ENCODE assay signal across 15 cellular contexts in the genomic region with DNA sequence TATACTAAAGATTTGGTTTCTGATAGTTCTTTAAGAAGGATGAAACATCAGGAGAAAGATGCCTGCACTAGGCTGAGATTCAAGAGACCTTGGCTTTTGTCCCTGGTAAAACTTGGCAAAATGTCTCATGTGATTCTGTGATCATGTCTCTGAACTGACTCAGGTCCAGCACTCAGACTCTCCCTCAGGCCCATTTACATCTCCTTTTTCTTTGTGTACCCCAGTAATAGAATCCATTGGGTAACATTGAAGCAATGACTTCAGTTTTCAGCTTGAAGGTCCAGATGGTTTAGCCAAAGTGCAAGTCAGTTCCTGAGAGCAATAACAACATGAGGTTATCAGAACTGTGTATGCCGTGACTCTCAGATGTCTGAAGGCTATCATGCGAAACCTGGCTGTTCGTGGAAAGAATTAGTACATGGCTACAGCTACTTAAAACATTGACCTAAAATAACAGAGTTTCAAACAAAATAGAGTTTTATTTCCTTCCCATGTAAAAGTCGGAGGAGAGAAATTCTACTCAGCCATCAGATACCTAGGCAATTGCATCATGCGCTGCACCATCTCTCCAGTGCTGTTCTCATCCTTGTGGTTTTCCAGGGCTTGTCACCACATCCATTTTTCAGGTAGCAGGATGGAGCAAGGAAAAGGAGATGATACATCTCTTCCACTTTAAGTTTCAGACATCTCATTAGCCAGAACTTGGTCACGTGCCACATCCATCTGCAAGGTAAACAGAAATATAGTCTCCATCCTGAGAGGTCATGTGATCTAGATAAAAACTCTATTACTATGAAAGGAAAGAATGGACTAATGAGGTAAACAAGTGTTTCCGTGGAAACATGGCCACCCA.
DNase-seq lines count a peak whose midpoint lies in the region; ATAC-seq, FAIRE-seq and TF ChIP-seq lines count a peak whose summit lies in the region.
"Had no signal": no experiment of that assay in that cellular context is flagged by ENCODE, and none has a peak within 500 bp of the region (broad histone marks: within the 10 kb centered on the region; RNA-seq: fewer than 3 reads in every experiment).

No MANE protein-coding gene starts in this region.

- no peak overlapping the region for H4K12ac ChIP-seq in trophoblast cell (ENCODE audit: low read depth, low read length)

- H3K27ac ChIP-seq in breast epithelium (peak overlapping the region; percentile 11 to 32), H1 (ENCODE audit: low read depth, low read length) (no peak overlapping the region), trophoblast cell (ENCODE audit: low read depth, low read length) (no peak overlapping the region)
- H3K27ac ChIP-seq: tibial nerve had no signal

- H3K27ac Mint-ChIP-seq in MCF 10A (ENCODE audit: low read depth, unreplicated experiment) (no peak overlapping the region), type B pancreatic cell (peak overlapping the region; percentile 17)
- H3K27ac Mint-ChIP-seq: activated naive CD8-positive, alpha-beta T cell treated with anti-CD3 and anti-CD28 coated beads, Interleukin-2, amount 10 ng/mL, durations not matched to agents 7 days and 5 days had no signal

- H3K36me3 ChIP-seq in breast epithelium (no peaks in the 10 kb centered on the region), H1 (ENCODE audit: control insufficient read depth in 2 of 4, insufficient read depth in 4 of 4, low read length in 3 of 4) (no peaks in the 10 kb centered on the region), trophoblast cell (ENCODE audit: control insufficient read depth in 1 of 2, insufficient read depth in 2 of 2, low read length in 2 of 2) (no peaks in the 10 kb centered on the region)
- H3K36me3 ChIP-seq: tibial nerve had no signal

- H2BK120ac ChIP-seq in H1 (replicated peaks; ENCODE audit: low read depth, low read length) (no peak overlapping the region), trophoblast cell (ENCODE audit: insufficient read depth, low read length, poor library complexity) (no peak overlapping the region)

- H3K18ac ChIP-seq in H1 (ENCODE audit: extremely low read depth, low read length), result no peak overlapping the region
- no peak overlapping the region for H3K18ac ChIP-seq in trophoblast cell (ENCODE audit: low read length)

- TF ChIP-seq EP300 in H1 (IDR thresholded peaks at IDR 0.05; ENCODE audit: borderline replicate concordance in 1 of 2, low read depth in 2 of 2, low read length in 2 of 2), result no peak

- H3K9me3 ChIP-seq in breast epithelium (no peaks in the 10 kb centered on the region), H1 (ENCODE audit: insufficient read depth in 2 of 2, low read depth in 1 of 2, low read length in 1 of 2) (no peaks in the 10 kb centered on the region), trophoblast cell (ENCODE audit: insufficient read depth, low read depth, low read length) (no peaks in the 10 kb centered on the region)
- H3K9me3 ChIP-seq: tibial nerve had no signal

- H2BK5ac ChIP-seq in H1 (ENCODE audit: low read depth, low read length), result no peak overlapping the region
- H2BK5ac ChIP-seq in trophoblast cell (ENCODE audit: low read depth, low read length, poor library complexity), result no peak overlapping the region

- TF ChIP-seq POLR2A in breast epithelium (IDR thresholded peaks at IDR 0.05) (no peak), H1 (IDR thresholded peaks at IDR 0.05; ENCODE audit: control extremely low read depth in 1 of 2, low read depth in 2 of 2, low read length in 2 of 2) (no peak)

- POLR2A ChIA-PET in MCF 10A (lab: Yijun Ruan, JAX), result no interaction called here
- POLR2A ChIA-PET in H1 (lab: Charles Lee; ENCODE audit: partially characterized antibody), result no interaction called here

- WGBS in H1 (ENCODE audit: extremely low coverage in 1 of 2, insufficient coverage in 1 of 2, insufficient read length in 1 of 2, insufficient replicate concordance in 2 of 2, low coverage in 1 of 2, low lambda C conversion rate in 2 of 2, missing lambda C conversion rate in 1 of 2), 2 experiments, result 95% methylated on average over 7 of the region's 7 CpGs; no CpG with 5 or more reads in 1 of the 2 experiments
- WGBS in trophoblast cell (ENCODE audit: extremely low coverage, insufficient coverage, insufficient read length), result no CpG with 5 or more reads among the region's 7 CpGs

- H2AK5ac ChIP-seq in H1 (ENCODE audit: low read depth, low read length) (no peak overlapping the region), trophoblast cell (ENCODE audit: low read length) (no peak overlapping the region)

- H3K9me3 Mint-ChIP-seq in MCF 10A (ENCODE audit: unreplicated experiment), result no peaks in the 10 kb centered on the region
- H3K9me3 Mint-ChIP-seq in type B pancreatic cell, result no peaks in the 10 kb centered on the region
- H3K9me3 Mint-ChIP-seq: neural crest cell had no signal

- H3K4ac ChIP-seq in H1 (replicated peaks; ENCODE audit: insufficient read length, low read depth, low read length), result no peak overlapping the region
- no peak overlapping the region for H3K4ac ChIP-seq in trophoblast cell (ENCODE audit: low read depth, low read length)

- intact Hi-C loops in breast epithelium (cut with DNase I; ENCODE audit: low total_unique reads), result no loop called here
- intact Hi-C loops in MCF 10A (cut with micrococcal nuclease), result no loop called here

- H3K79me2 ChIP-seq in H1 (ENCODE audit: control insufficient read depth in 1 of 2, insufficient read depth in 2 of 2, low read length in 2 of 2), result no peaks in the 10 kb centered on the region
- no peaks in the 10 kb centered on the region for H3K79me2 ChIP-seq in trophoblast cell (ENCODE audit: control insufficient read depth, insufficient read depth, low read length, poor library complexity)

- no peak for DNase-seq in breast epithelium (ENCODE audit: low spot score in 2 of 2)
- DNase-seq in MCF 10A (ENCODE audit: unreplicated experiment), result no peak
- peak; percentile 29 to 35 for DNase-seq in NCI-H446 (lab: John Stamatoyannopoulos, UW)
- no peak for DNase-seq in H1 (ENCODE audit: low read depth in 1 of 2, low spot score in 2 of 2)
- no peak for DNase-seq in type B pancreatic cell (ENCODE audit: extremely low spot score, unreplicated experiment)
- no peak for DNase-seq in trophoblast cell
- no peak for DNase-seq in DMS114 treated with DMSO at 0.1 percent for 48 hours (lab: John Stamatoyannopoulos, UW; ENCODE audit: unreplicated experiment)
- DNase-seq: activated CD8-positive, alpha-beta memory T cell treated with anti-CD3 and anti-CD28 coated beads, Interleukin-2, amount 50 U/mL, for 48 hours; activated naive CD8-positive, alpha-beta T cell treated with anti-CD3 and anti-CD28 coated beads, Interleukin-2, amount 10 ng/mL, durations not matched to agents 7 days and 5 days; kidney glomerular epithelial cell; NCI-H82 had no signal

- peaks cover 6% of the 10 kb centered on the region for H3K4me1 Mint-ChIP-seq in MCF 10A (ENCODE audit: insufficient read depth, unreplicated experiment)
- H3K4me1 Mint-ChIP-seq in type B pancreatic cell (ENCODE audit: unreplicated experiment), result peaks cover 24% of the 10 kb centered on the region
- H3K4me1 Mint-ChIP-seq: activated naive CD8-positive, alpha-beta T cell treated with anti-CD3 and anti-CD28 coated beads, Interleukin-2, amount 10 ng/mL, durations not matched to agents 7 days and 5 days had no signal

- H3K23me2 ChIP-seq in H1 (ENCODE audit: low read depth, low read length), result no peaks in the 10 kb centered on the region

- H3K4me1 ChIP-seq in breast epithelium (no peaks in the 10 kb centered on the region), H1 (replicated peaks in 1 of 4; ENCODE audit: control insufficient read depth in 3 of 4, insufficient read depth in 4 of 4, low read length in 3 of 4) (no peaks in the 10 kb centered on the region), trophoblast cell (ENCODE audit: control insufficient read depth in 1 of 2, insufficient read depth in 2 of 2, low read length in 2 of 2) (no peaks in the 10 kb centered on the region)

- H2AFZ ChIP-seq in H1 (ENCODE audit: low read length), result peak overlapping the region; percentile 28; the same call in 1 of the 2 replicates
- no peak overlapping the region for H2AFZ ChIP-seq in trophoblast cell (ENCODE audit: insufficient read depth, low read length, poor library complexity)

- no peak overlapping the region for H3K56ac ChIP-seq in H1 (replicated peaks; ENCODE audit: insufficient read length, low read depth, low read length)

- no peak for ATAC-seq in HG02981 (IDR thresholded peaks at IDR 0.05; ENCODE audit: unreplicated experiment)

- H4K20me1 ChIP-seq in H1 (replicated peaks in 1 of 2; ENCODE audit: control insufficient read depth in 1 of 2, insufficient read depth in 2 of 2, low read length in 2 of 2), result no peaks in the 10 kb centered on the region

- H2BK12ac ChIP-seq in H1 (ENCODE audit: low read depth, low read length) (no peak overlapping the region), trophoblast cell (ENCODE audit: low read length) (no peak overlapping the region)

- no peak overlapping the region for H3K23ac ChIP-seq in H1 (ENCODE audit: insufficient read length)
- H3K23ac ChIP-seq in trophoblast cell (ENCODE audit: low read length), result no peak overlapping the region

- H3K4me3 ChIP-seq in breast epithelium, result no peak overlapping the region
- H3K4me3 ChIP-seq in H1 (ENCODE audit: extremely low read depth in 1 of 4, insufficient read depth in 2 of 4, low read depth in 3 of 4, low read length in 4 of 4), result no peak overlapping the region
- no peak overlapping the region for H3K4me3 ChIP-seq in trophoblast cell (ENCODE audit: low read depth, low read length)
- H3K4me3 ChIP-seq: tibial nerve had no signal

- CTCF ChIA-PET in MCF 10A (lab: Yijun Ruan, JAX) (interaction anchor here (0.6 to 1.0 kb wide), 2 partner anchors 10 to 24 kb away, joined by 3 to 4 read pairs; no protein-coding TSS in a partner anchor), H1 (lab: Charles Lee; ENCODE audit: partially characterized antibody) (interaction anchor here (0.7 to 1.3 kb wide), 3 partner anchors 9 to 123 kb away, joined by 3 to 4 read pairs (median 3); no protein-coding TSS in a partner anchor)

- no TSS peak for BruUV-seq in MCF 10A (replicated peaks; lab: Mats Ljungman, UMichigan)

- no peak overlapping the region for H4K91ac ChIP-seq in H1 (replicated peaks; ENCODE audit: insufficient read length, low read length)
- no peak overlapping the region for H4K91ac ChIP-seq in trophoblast cell (ENCODE audit: low read depth, low read length)

- H2BK15ac ChIP-seq in H1 (ENCODE audit: low read length), result no peak overlapping the region

- H3K27me3 Mint-ChIP-seq in MCF 10A (ENCODE audit: insufficient read depth, unreplicated experiment), result no peaks in the 10 kb centered on the region
- H3K27me3 Mint-ChIP-seq in type B pancreatic cell, result no peaks in the 10 kb centered on the region
- H3K27me3 Mint-ChIP-seq: activated naive CD8-positive, alpha-beta T cell treated with anti-CD3 and anti-CD28 coated beads, Interleukin-2, amount 10 ng/mL, durations not matched to agents 7 days and 5 days had no signal

- no peak overlapping the region for H4K8ac ChIP-seq in H1 (ENCODE audit: extremely low read depth, insufficient read depth, low read length)
- H4K8ac ChIP-seq in trophoblast cell (ENCODE audit: low read depth, low read length), result no peak overlapping the region

- H3K4me3 Mint-ChIP-seq in MCF 10A (ENCODE audit: unreplicated experiment), result no peak overlapping the region
- H3K4me3 Mint-ChIP-seq in type B pancreatic cell, result no peak overlapping the region
- H3K4me3 Mint-ChIP-seq: activated naive CD8-positive, alpha-beta T cell treated with anti-CD3 and anti-CD28 coated beads, Interleukin-2, amount 10 ng/mL, durations not matched to agents 7 days and 5 days; neural crest cell had no signal

- no peak for TF ChIP-seq RAD21 in H1 (IDR thresholded peaks at IDR 0.05 in 1 of 2, conservative IDR thresholded peaks at IDR 0.05 in 1 of 2; ENCODE audit: low read depth in 2 of 2, low read length in 2 of 2)

- H3K4me2 ChIP-seq in H1 (ENCODE audit: insufficient read depth in 1 of 2, low read depth in 2 of 2, low read length in 2 of 2) (no peak overlapping the region), trophoblast cell (ENCODE audit: low read length) (no peak overlapping the region)

- H3K9ac ChIP-seq in H1 (replicated peaks in 1 of 4; ENCODE audit: extremely low read depth in 1 of 4, low read depth in 3 of 4, low read length in 3 of 4) (no peak overlapping the region), trophoblast cell (ENCODE audit: low read length) (no peak overlapping the region)

- H3K27me3 ChIP-seq in breast epithelium, result no peaks in the 10 kb centered on the region
- no peaks in the 10 kb centered on the region for H3K27me3 ChIP-seq in H1 (replicated peaks in 1 of 4; ENCODE audit: control insufficient read depth in 3 of 4, extremely low read depth in 1 of 4, insufficient read depth in 3 of 4, low read length in 3 of 4)
- H3K27me3 ChIP-seq in trophoblast cell (ENCODE audit: insufficient read depth, low read length), result no peaks in the 10 kb centered on the region
- H3K27me3 ChIP-seq: tibial nerve had no signal

- no peak overlapping the region for H4K5ac ChIP-seq in H1 (ENCODE audit: insufficient read length, low read depth, low read length)

- no peak overlapping the region for H2BK20ac ChIP-seq in H1 (ENCODE audit: low read length)

- H3K36me3 Mint-ChIP-seq in MCF 10A (ENCODE audit: insufficient read depth, unreplicated experiment) (no peaks in the 10 kb centered on the region), type B pancreatic cell (no peaks in the 10 kb centered on the region)
- H3K36me3 Mint-ChIP-seq: activated naive CD8-positive, alpha-beta T cell treated with anti-CD3 and anti-CD28 coated beads, Interleukin-2, amount 10 ng/mL, durations not matched to agents 7 days and 5 days had no signal

- FAIRE-seq in H1 (lab: Jason Lieb, UNC), result no peak
- FAIRE-seq: GM18507 had no signal

- H3K14ac ChIP-seq in H1 (ENCODE audit: insufficient read length), result no peak overlapping the region
- H3K14ac ChIP-seq in trophoblast cell (ENCODE audit: low read length), result no peak overlapping the region

- H3K79me1 ChIP-seq in H1 (ENCODE audit: low read depth, low read length) (no peaks in the 10 kb centered on the region), trophoblast cell (ENCODE audit: low read length) (no peaks in the 10 kb centered on the region)

- no peak for TF ChIP-seq CTCF in breast epithelium (IDR thresholded peaks at IDR 0.05)
- TF ChIP-seq CTCF in MCF 10A (IDR thresholded peaks at IDR 0.05; ENCODE audit: unreplicated experiment), result no peak
- TF ChIP-seq CTCF in H1 (IDR thresholded peaks at IDR 0.05; ENCODE audit: control extremely low read depth in 1 of 3, insufficient read depth in 1 of 3, low read depth in 1 of 3, low read length in 3 of 3), result no peak
- no peak for TF ChIP-seq CTCF in type B pancreatic cell (conservative IDR thresholded peaks at IDR 0.05)

Comparison
In these comparisons a context has a peak if more than half of its experiments do, and no peak if none do; other contexts are left out.
1. DNase-seq: peak in NCI-H446 (2 of 2); none in breast epithelium (0 of 2), MCF 10A (single experiment), H1 (0 of 2), type B pancreatic cell (single experiment), trophoblast cell (0 of 2) and DMS114 treated with DMSO at 0.1 percent for 48 hours (single experiment).
2. H3K27ac ChIP-seq: peak in breast epithelium (2 of 2); none in H1 (single experiment) and trophoblast cell (single experiment).